7 cellular contexts compared by ENCODE assay signal in the genomic region with DNA sequence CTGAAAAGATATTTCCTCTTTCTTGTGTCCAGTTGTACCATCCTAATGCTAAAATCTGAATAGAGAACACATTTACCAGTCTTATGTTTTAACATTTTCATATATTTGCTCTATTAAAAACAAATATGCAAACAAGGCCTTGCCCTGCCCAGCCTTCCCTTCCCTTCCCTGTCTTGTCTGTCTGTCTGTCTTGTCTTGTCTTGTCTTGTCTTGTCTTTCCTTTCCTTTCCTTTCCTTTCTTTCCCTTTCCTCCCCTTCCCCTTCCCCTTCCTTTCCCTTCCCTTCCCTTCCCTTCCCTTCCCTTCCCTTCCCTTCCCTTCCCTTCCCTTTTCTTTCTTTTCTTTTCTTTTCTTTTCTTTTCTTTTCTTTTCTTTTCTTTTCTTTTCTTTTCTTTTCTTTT.
"Had no signal": no experiment of that assay in that cellular context is flagged by ENCODE, and none has a peak within 500 bp of the region (broad histone marks: within the 10 kb centered on the region; RNA-seq: fewer than 3 reads in every experiment).

No MANE protein-coding gene starts in this region.

- H3K4me3 ChIP-seq: K562 had no signal

- H3K9ac ChIP-seq: KMS-11 had no signal

- H3K4me2 ChIP-seq: KMS-11 had no signal

- H3K27ac ChIP-seq: HL-60, KMS-11 had no signal

- FAIRE-seq: HTR-8/SVneo, K562 had no signal

- ATAC-seq: K562 had no signal

- DNase-seq: IMR-90, KBM-7, KG1 had no signal
